16 cellular contexts compared by ENCODE assay signal in genomic region chr2:54962511-54962910, GRCh38.
DNase-seq lines count a peak whose midpoint lies in the region; ATAC-seq and TF ChIP-seq lines count a peak whose summit lies in the region.
"Had no signal": no experiment of that assay in that cellular context is flagged by ENCODE, and none has a peak within 500 bp of the region (broad histone marks: within the 10 kb centered on the region; RNA-seq: fewer than 3 reads in every experiment).

No MANE protein-coding gene starts in this region.

- peak overlapping the region in 2 of 3 donors; percentile 5 to 95 for H3K27ac Mint-ChIP-seq in CD4-positive, CD25-positive, alpha-beta regulatory T cell
- 0 out of 2 replicates have a peak overlapping the region, but pooled peaks have one; percentile 5 for H3K27ac Mint-ChIP-seq in HFFc6
- peak overlapping the region; percentile 22 for H3K27ac Mint-ChIP-seq in glutamatergic neuron (ENCODE audit: unreplicated experiment)
- no peak overlapping the region for H3K27ac Mint-ChIP-seq in activated T-helper 2 cell treated with anti-CD3 and anti-CD28 coated beads, Interferon-gamma antibody, Interleukin-2, Interleukin-4, amounts not matched to agents 10 μg/mL and 5 μg/mL and 100 μg/mL, durations not matched to agents 14 hours and 24 hours and 36 hours
- H3K27ac Mint-ChIP-seq: B cell; CD8-positive, alpha-beta T cell had no signal

- TF ChIP-seq CTCF in HFFc6 (IDR thresholded peaks at IDR 0.05) (no peak), glutamatergic neuron (IDR thresholded peaks at IDR 0.05; ENCODE audit: partially characterized antibody, unreplicated experiment) (no peak), tibial nerve (IDR thresholded peaks at IDR 0.05) (no peak)

- peaks cover 0 to 11% (median 3%) of the 10 kb centered on the region in 7 donors for H3K9me3 Mint-ChIP-seq in CD4-positive, CD25-positive, alpha-beta regulatory T cell
- H3K9me3 Mint-ChIP-seq in HFFc6 (no peaks in the 10 kb centered on the region; the same call in 1 of the 2 replicates), glutamatergic neuron (ENCODE audit: unreplicated experiment) (peaks cover 18% of the 10 kb centered on the region)
- H3K9me3 Mint-ChIP-seq in activated T-helper 2 cell treated with anti-CD3 and anti-CD28 coated beads, Interferon-gamma antibody, Interleukin-2, Interleukin-4, amounts not matched to agents 10 μg/mL and 5 μg/mL and 100 μg/mL, durations not matched to agents 14 hours and 24 hours and 36 hours, result no peaks in the 10 kb centered on the region

- DNase-seq in CD4-positive, CD25-positive, alpha-beta regulatory T cell, result no peak
- DNase-seq in HFFc6 (no peak), glutamatergic neuron (no peak), tibial nerve (ENCODE audit: low spot score in 2 of 2) (no peak), hippocampal formation (lab: John Stamatoyannopoulos, UW) (no peak), glomerular visceral epithelial cell (ENCODE audit: extremely low spot score) (no peak)
- no peak for DNase-seq in activated T-helper 2 cell treated with anti-CD3 and anti-CD28 coated beads, Interferon-gamma antibody, Interleukin-2, Interleukin-4, amounts not matched to agents 10 μg/mL and 5 μg/mL and 100 μg/mL, durations not matched to agents 14 hours and 24 hours and 36 hours (ENCODE audit: low spot score)
- DNase-seq: C1 segment of cervical spinal cord; CD8-positive, alpha-beta T cell; COR-L47; DMS153; DMS79 treated with DMSO at 0.1 percent for 48 hours; GDM1; HCEC 1CT; IMR-90 had no signal

- TF ChIP-seq EP300 in tibial nerve (IDR thresholded peaks at IDR 0.05), result no peak

- TF ChIP-seq POLR2A in tibial nerve (IDR thresholded peaks at IDR 0.05), result no peak

- no peaks in the 10 kb centered on the region for H3K27me3 ChIP-seq in CD4-positive, CD25-positive, alpha-beta regulatory T cell (ENCODE audit: control insufficient read depth, insufficient read depth, low read length)
- no peaks in the 10 kb centered on the region for H3K27me3 ChIP-seq in tibial nerve

- H3K27me3 Mint-ChIP-seq in CD4-positive, CD25-positive, alpha-beta regulatory T cell, result no peaks in the 10 kb centered on the region
- H3K27me3 Mint-ChIP-seq in HFFc6 (ENCODE audit: insufficient read depth), result peaks cover 38% of the 10 kb centered on the region
- peaks cover 19% of the 10 kb centered on the region for H3K27me3 Mint-ChIP-seq in glutamatergic neuron (ENCODE audit: unreplicated experiment)
- H3K27me3 Mint-ChIP-seq in activated T-helper 2 cell treated with anti-CD3 and anti-CD28 coated beads, Interferon-gamma antibody, Interleukin-2, Interleukin-4, amounts not matched to agents 10 μg/mL and 5 μg/mL and 100 μg/mL, durations not matched to agents 14 hours and 24 hours and 36 hours (ENCODE audit: low read depth), result no peaks in the 10 kb centered on the region
- H3K27me3 Mint-ChIP-seq: B cell had no signal

- no peaks in the 10 kb centered on the region for H3K36me3 ChIP-seq in CD4-positive, CD25-positive, alpha-beta regulatory T cell (ENCODE audit: control insufficient read depth, insufficient read depth, low read length)
- no peaks in the 10 kb centered on the region for H3K36me3 ChIP-seq in tibial nerve

- ATAC-seq in CD4-positive, CD25-positive, alpha-beta regulatory T cell (ENCODE audit: low read depth in 2 of 2), result no peak
- ATAC-seq: CD8-positive, alpha-beta T cell had no signal

- no peak overlapping the region for H3K4me3 ChIP-seq in CD4-positive, CD25-positive, alpha-beta regulatory T cell (ENCODE audit: low read depth, low read length)
- no peak overlapping the region for H3K4me3 ChIP-seq in tibial nerve

- H3K36me3 Mint-ChIP-seq in CD4-positive, CD25-positive, alpha-beta regulatory T cell, result peaks cover 6% of the 10 kb centered on the region
- peaks cover 30% of the 10 kb centered on the region for H3K36me3 Mint-ChIP-seq in HFFc6 (ENCODE audit: low read depth)
- H3K36me3 Mint-ChIP-seq in glutamatergic neuron (ENCODE audit: unreplicated experiment), result no peaks in the 10 kb centered on the region
- H3K36me3 Mint-ChIP-seq in activated T-helper 2 cell treated with anti-CD3 and anti-CD28 coated beads, Interferon-gamma antibody, Interleukin-2, Interleukin-4, amounts not matched to agents 10 μg/mL and 5 μg/mL and 100 μg/mL, durations not matched to agents 14 hours and 24 hours and 36 hours (ENCODE audit: low read depth), result peaks cover 10% of the 10 kb centered on the region

- intact Hi-C loops in activated T-helper 2 cell treated with anti-CD3 and anti-CD28 coated beads, Interferon-gamma antibody, Interleukin-2, Interleukin-4, amounts not matched to agents 10 μg/mL and 5 μg/mL and 100 μg/mL, durations not matched to agents 14 hours and 24 hours and 36 hours (cut with micrococcal nuclease), result no loop called here

- peaks cover 35% of the 10 kb centered on the region for H3K4me1 ChIP-seq in CD4-positive, CD25-positive, alpha-beta regulatory T cell (ENCODE audit: control insufficient read depth, insufficient read depth, low read length, poor library complexity, severe bottlenecking)
- peaks cover 0 to 27% (median 0%) of the 10 kb centered on the region in 4 donors for H3K4me1 ChIP-seq in tibial nerve

- no peak overlapping the region for H3K27ac ChIP-seq in CD4-positive, CD25-positive, alpha-beta regulatory T cell (ENCODE audit: insufficient read depth, low read length, poor library complexity, severe bottlenecking)
- H3K27ac ChIP-seq in tibial nerve, result peak overlapping the region in 3 of 4 donors; percentile 25 to 74 (median 36)

- H3K4me3 Mint-ChIP-seq in CD4-positive, CD25-positive, alpha-beta regulatory T cell, result peak overlapping the region in 1 of 4 donors; percentile 71
- H3K4me3 Mint-ChIP-seq in HFFc6, result peak overlapping the region; percentile 0; the same call in 1 of the 2 replicates
- H3K4me3 Mint-ChIP-seq in glutamatergic neuron (ENCODE audit: unreplicated experiment), result no peak overlapping the region
- H3K4me3 Mint-ChIP-seq in activated T-helper 2 cell treated with anti-CD3 and anti-CD28 coated beads, Interferon-gamma antibody, Interleukin-2, Interleukin-4, amounts not matched to agents 10 μg/mL and 5 μg/mL and 100 μg/mL, durations not matched to agents 14 hours and 24 hours and 36 hours (ENCODE audit: low read depth), result no peak overlapping the region
- H3K4me3 Mint-ChIP-seq: B cell; CD8-positive, alpha-beta T cell had no signal

- H3K9me3 ChIP-seq in CD4-positive, CD25-positive, alpha-beta regulatory T cell (ENCODE audit: control insufficient read depth in 2 of 2, low read length in 2 of 2), result no peaks in the 10 kb centered on the region
- no peaks in the 10 kb centered on the region for H3K9me3 ChIP-seq in tibial nerve

- peaks cover 37 to 55% (median 51%) of the 10 kb centered on the region in 4 donors for H3K4me1 Mint-ChIP-seq in CD4-positive, CD25-positive, alpha-beta regulatory T cell
- peaks cover 51% of the 10 kb centered on the region for H3K4me1 Mint-ChIP-seq in HFFc6 (ENCODE audit: low read depth)
- H3K4me1 Mint-ChIP-seq in glutamatergic neuron (ENCODE audit: low read depth, unreplicated experiment), result peaks cover 32% of the 10 kb centered on the region
- peaks cover 25% of the 10 kb centered on the region for H3K4me1 Mint-ChIP-seq in activated T-helper 2 cell treated with anti-CD3 and anti-CD28 coated beads, Interferon-gamma antibody, Interleukin-2, Interleukin-4, amounts not matched to agents 10 μg/mL and 5 μg/mL and 100 μg/mL, durations not matched to agents 14 hours and 24 hours and 36 hours (ENCODE audit: low read depth)

- WGBS in tibial nerve, 2 donors, result 90 to 91% methylated on average over 13 of the region's 13 CpGs
